8 cellular contexts compared by ENCODE assay signal in the genomic region with DNA sequence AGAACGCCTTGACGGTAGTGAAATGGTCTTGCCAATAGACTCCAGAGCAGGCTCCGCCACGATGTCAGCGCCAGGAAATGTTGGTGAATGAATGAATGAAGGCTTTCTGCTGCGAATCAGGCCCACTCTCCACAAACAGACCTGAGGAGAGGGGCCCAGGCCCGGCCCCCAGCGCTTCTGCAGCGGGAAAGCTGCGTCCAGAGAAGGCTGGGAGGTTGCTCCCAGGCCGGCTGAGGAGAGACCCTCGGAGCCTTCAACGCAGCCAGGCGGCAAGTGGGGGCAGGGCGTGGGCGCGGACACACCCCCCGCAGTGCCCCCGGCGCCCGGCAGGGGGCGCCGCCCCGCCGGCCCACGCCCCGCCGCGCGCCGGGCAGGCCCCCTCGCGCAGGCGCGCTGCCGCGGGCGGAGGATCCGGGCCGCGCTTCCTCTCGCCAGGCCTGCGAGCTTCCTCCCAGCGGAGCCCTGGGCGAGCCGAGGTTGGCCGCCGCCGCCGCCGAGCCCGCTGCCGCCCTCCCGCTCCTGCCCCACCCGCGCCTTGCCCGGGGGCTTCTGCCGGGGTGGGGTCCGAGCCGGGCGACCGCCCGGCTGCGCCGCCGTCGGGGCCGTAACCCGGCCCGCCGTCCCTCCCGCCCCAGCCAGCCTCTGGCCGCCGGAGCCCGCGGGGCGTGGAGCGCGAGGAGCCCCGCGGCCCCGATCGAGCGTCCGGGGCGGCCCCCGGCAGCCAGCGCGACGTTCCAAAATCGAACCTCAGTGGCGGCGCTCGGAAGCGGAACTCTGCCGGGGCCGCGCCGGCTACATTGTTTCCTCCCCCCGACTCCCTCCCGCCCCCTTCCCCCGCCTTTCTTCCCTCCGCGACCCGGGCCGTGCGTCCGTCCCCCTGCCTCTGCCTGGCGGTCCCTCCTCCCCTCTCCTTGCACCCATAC. TPM values are rescaled to one million over a fixed set of nuclear protein-coding genes. Genes with fewer than 3 reads are reported as not detected.
DNase-seq lines count a peak whose midpoint lies in the region; ATAC-seq and TF ChIP-seq lines count a peak whose summit lies in the region.

TSS of gene CSK (plus strand) at position 408 of the 923 bp plus-strand sequence. CDS start 16,218 bp downstream, outside the sequence.

- no peaks in the 10 kb centered on the region for H3K9me3 Mint-ChIP-seq in T-cell

- H3K27ac ChIP-seq in heart right ventricle = peak within 1 kb of the TSS; percentile 87 to 98 (median 93)

- peak within 1 kb of the TSS; percentile 93 to 97 (median 93) for H3K4me3 Mint-ChIP-seq in T-cell

- intact Hi-C loops in heart right ventricle (cut with DNase I) (loop anchor here in 5 of 10 donors (2.0 to 10.0 kb wide), 6 partner anchors 19 to 423 kb away; partner anchors contain the start of genes ULK3 (in 4 of the 5), C15orf39 (in 1 of the 5) and COX5A (in 1 of the 5)), posterior vena cava (cut with DNase I) (loop anchor here in 1 of 2 donors (5.0 kb wide), 1 partner anchor 60 kb away; the partner anchor contains the start of gene ULK3)

- H3K27ac Mint-ChIP-seq in T-cell = peak within 1 kb of the TSS; percentile 99

- ATAC-seq in GM19372 (IDR thresholded peaks at IDR 0.05; ENCODE audit: low read depth, unreplicated experiment) (peak; percentile 50), T-cell (replicated peaks in 1 of 4) (peak; percentile 66 to 76 (median 68)), heart right ventricle (peak; percentile 19 to 78 (median 52)), GM21390 (IDR thresholded peaks at IDR 0.05; ENCODE audit: unreplicated experiment) (no peak)

- 0 to 1% methylated on average over 64 to 109 of the region's 109 CpGs for WGBS in heart right ventricle, 2 donors

- CTCF ChIA-PET in T-cell (lab: Charles Lee) = interaction anchor here (0.6 to 10.2 kb wide), 5 partner anchors 11 to 676 kb away, joined by 3 to 158 read pairs (median 6); no protein-coding TSS in a partner anchor

- POLR2A ChIA-PET in T-cell (lab: Charles Lee) = interaction anchor here in 1 of 2 donors (0.6 kb wide), 1 partner anchor 12 kb away, joined by 3 read pairs; no protein-coding TSS in a partner anchor

- H3K27me3 ChIP-seq in heart right ventricle = no peaks in the 10 kb centered on the region

- no peaks in the 10 kb centered on the region for H3K27me3 Mint-ChIP-seq in T-cell

- no peaks in the 10 kb centered on the region for H3K9me3 ChIP-seq in heart right ventricle

- peak within 1 kb of the TSS; percentile 99 for H3K4me3 ChIP-seq in Jurkat, Clone E6-1 (ENCODE audit: low read length)
- peak within 1 kb of the TSS; percentile 19 to 94 (median 78) for H3K4me3 ChIP-seq in heart right ventricle

- H3K4me1 ChIP-seq in heart right ventricle = peaks cover 45 to 90% (median 70%) of the 10 kb centered on the region in 9 donors

- H3K36me3 Mint-ChIP-seq in T-cell = no peaks in the 10 kb centered on the region

- DNase-seq in CD1c-positive myeloid dendritic cell (ENCODE audit: extremely low spot score) (peak; percentile 93), T-cell (peak; percentile 53 to 82 (median 72)), amniotic epithelial cell (ENCODE audit: low read depth) (peak; percentile 44), heart right ventricle (peak; percentile 71 to 87), posterior vena cava (ENCODE audit: low spot score) (peak; percentile 93)
- no peak for DNase-seq in Jurkat, Clone E6-1 (ENCODE audit: low read depth, low spot score)

- peaks cover 78 to 83% (median 80%) of the 10 kb centered on the region in 3 donors for H3K4me1 Mint-ChIP-seq in T-cell

- peak; percentile 51 to 83 (median 63) for TF ChIP-seq CTCF in heart right ventricle (IDR thresholded peaks at IDR 0.05)

- peaks cover 0 to 5% (median 0%) of the 10 kb centered on the region in 9 donors for H3K36me3 ChIP-seq in heart right ventricle

RNA-seq across cellular contexts. Expression of gene CSK, which starts in this region (rescaled TPM):
- polyA plus RNA-seq in Jurkat, Clone E6-1 (2012; ENCODE audit: insufficient read depth, insufficient read length) = 222 TPM
- total RNA-seq in T-cell (100 to 1,000 TPM; 198 to 296 (median 271) TPM), heart right ventricle (10 to 100 TPM; 20.3 to 48.6 (median 24.8) TPM), posterior vena cava (10 to 100 TPM; 29.6 to 31.8 TPM)
- 10 to 100 TPM; 19.7 to 35.2 TPM for polyA plus RNA-seq in heart right ventricle

Comparison
In these comparisons a context has a peak if more than half of its experiments do, and no peak if none do; other contexts are left out.
1. RNA of gene CSK (total RNA-seq): 198 to 296 TPM in T-cell; 29.6 to 31.8 TPM in posterior vena cava and 20.3 to 48.6 TPM in heart right ventricle; every median in the first group is over 4 times any median in the second.